Comparison of ENCODE assay signal across 11 cellular contexts in genomic region chr11:2976289-2977063, GRCh38. TPM values are rescaled to one million over a fixed set of nuclear protein-coding genes. Genes with fewer than 3 reads are reported as not detected.
A peak's percentile ranks its signal among the peaks of the same experiment; 100 is the strongest.
DNase-seq lines count a peak whose midpoint lies in the region; ATAC-seq and TF ChIP-seq lines count a peak whose summit lies in the region.
"Had no signal": no experiment of that assay in that cellular context is flagged by ENCODE, and none has a peak within 500 bp of the region (broad histone marks: within the 10 kb centered on the region; RNA-seq: fewer than 3 reads in every experiment).

No MANE protein-coding gene starts in this region.

- DNase-seq in Right ventricle myocardium superior (no peak), right cardiac atrium (no peak), T-cell (no peak), endothelial cell (ENCODE audit: low spot score) (no peak), testis (peak; percentile 8), mucosa of gallbladder (ENCODE audit: low spot score) (no peak), T1000 (lab: John Stamatoyannopoulos, UW) (no peak)
- DNase-seq: NCI-H226, retina had no signal

- TF ChIP-seq CTCF in endothelial cell (IDR thresholded peaks at IDR 0.05; ENCODE audit: unreplicated experiment) (no peak), testis (IDR thresholded peaks at IDR 0.05) (no peak)

- intact Hi-C loops in Right ventricle myocardium superior (cut with DNase I): loop anchor here (5.0 kb wide), 1 partner anchor 529 kb away; the partner anchor contains the start of gene KCNQ1
- intact Hi-C loops in right cardiac atrium (cut with DNase I): no loop called here
- intact Hi-C loops in testis (cut with DNase I; ENCODE audit: low total_unique reads): no loop called here

- H3K27ac Mint-ChIP-seq in T-cell (peak overlapping the region; percentile 7 to 36), endothelial cell (ENCODE audit: unreplicated experiment) (no peak overlapping the region)

- ATAC-seq in Right ventricle myocardium superior (ENCODE audit: poor library complexity) (peak; percentile 18), right cardiac atrium (no peak), T-cell (replicated peaks in 1 of 4) (no peak)

- H3K4me1 Mint-ChIP-seq in T-cell (peaks cover 36 to 66% (median 43%) of the 10 kb centered on the region in 3 donors), endothelial cell (ENCODE audit: unreplicated experiment) (no peaks in the 10 kb centered on the region)
- H3K4me1 Mint-ChIP-seq: neural crest cell had no signal

- no peaks in the 10 kb centered on the region for H3K9me3 Mint-ChIP-seq in T-cell
- no peaks in the 10 kb centered on the region for H3K9me3 Mint-ChIP-seq in endothelial cell (ENCODE audit: unreplicated experiment)
- H3K9me3 Mint-ChIP-seq: neural crest cell had no signal

- no peaks in the 10 kb centered on the region for H3K27me3 ChIP-seq in right cardiac atrium (ENCODE audit: control insufficient read depth, insufficient read depth)
- no peaks in the 10 kb centered on the region for H3K27me3 ChIP-seq in testis
- H3K27me3 ChIP-seq: heart left ventricle had no signal

- H3K27ac ChIP-seq in right cardiac atrium (ENCODE audit: low read length): no peak overlapping the region
- no peak overlapping the region for H3K27ac ChIP-seq in testis
- H3K27ac ChIP-seq: heart left ventricle had no signal

- POLR2A ChIA-PET in T-cell (lab: Charles Lee): interaction anchor here in 1 of 2 donors (0.6 kb wide), 1 partner anchor 19 kb away, joined by 3 read pairs; no protein-coding TSS in a partner anchor

- H3K4me1 ChIP-seq in right cardiac atrium (ENCODE audit: control insufficient read depth, insufficient read depth, low read length) (peaks cover 4% of the 10 kb centered on the region), testis (no peaks in the 10 kb centered on the region)

- no peaks in the 10 kb centered on the region for H3K36me3 ChIP-seq in testis (ENCODE audit: low read depth, missing control alignments)

- H3K27me3 Mint-ChIP-seq in T-cell (no peaks in the 10 kb centered on the region), endothelial cell (ENCODE audit: unreplicated experiment) (peaks cover 3% of the 10 kb centered on the region)

- CTCF ChIA-PET in T-cell (lab: Charles Lee): interaction anchor here in 1 of 2 donors (1.3 to 3.3 kb wide), 5 partner anchors 13 to 115 kb away, joined by 6 to 20 read pairs (median 8); no protein-coding TSS in a partner anchor

- peaks cover 47% of the 10 kb centered on the region for H3K36me3 Mint-ChIP-seq in T-cell
- H3K36me3 Mint-ChIP-seq in endothelial cell (ENCODE audit: low read depth, unreplicated experiment): peaks cover 34% of the 10 kb centered on the region

- 75% methylated on average over 6 of the region's 6 CpGs for WGBS in right cardiac atrium
- WGBS in testis, 2 donors: 90% methylated on average over 6 of the region's 6 CpGs

- TF ChIP-seq POLR2A in testis (IDR thresholded peaks at IDR 0.05): no peak

- H3K9me3 ChIP-seq in right cardiac atrium (ENCODE audit: control insufficient read depth, low read length) (no peaks in the 10 kb centered on the region), testis (no peaks in the 10 kb centered on the region)
- H3K9me3 ChIP-seq: heart left ventricle had no signal

- H3K4me3 Mint-ChIP-seq in T-cell (no peak overlapping the region), endothelial cell (ENCODE audit: unreplicated experiment) (peak overlapping the region; percentile 34)
- H3K4me3 Mint-ChIP-seq: neural crest cell had no signal

- H3K4me3 ChIP-seq in right cardiac atrium (ENCODE audit: low read length) (no peak overlapping the region), testis (no peak overlapping the region)
- H3K4me3 ChIP-seq: heart left ventricle had no signal

RNA-seq across cellular contexts. Expression of gene NAP1L4, which starts 15.7 kb away (rescaled TPM):
- 154 TPM for total RNA-seq in Right ventricle myocardium superior
- 100 to 1,000 TPM; 147 to 188 (median 159) TPM for total RNA-seq in right cardiac atrium
- polyA plus RNA-seq in right cardiac atrium: 132 TPM
- 100 to 1,000 TPM; 253 to 388 (median 299) TPM for total RNA-seq in T-cell
- total RNA-seq in endothelial cell (ENCODE audit: unreplicated experiment): 148 TPM
- total RNA-seq in testis: 100 to 1,000 TPM; 165 to 206 TPM
- polyA plus RNA-seq in testis (ENCODE audit: insufficient read depth, low read depth, low replicate concordance): 208 TPM
- total RNA-seq in mucosa of gallbladder: 135 TPM

RNA-seq across cellular contexts. Expression of gene PHLDA2, which starts 47.3 kb away (rescaled TPM):
- total RNA-seq in Right ventricle myocardium superior (1.1 TPM), right cardiac atrium (1 to 10 TPM in 1 of 4 donors, under 1 TPM in 2, not detected in 1; 0.57 to 2.1 (median 0.74) TPM), T-cell (1 to 10 TPM in 1 of 5 donors, under 1 TPM in 4; 0.65 to 1.3 (median 0.79) TPM), endothelial cell (ENCODE audit: unreplicated experiment) (8.1 TPM), testis (1 to 10 TPM; 2.2 to 4.0 TPM), mucosa of gallbladder (38.7 TPM)
- polyA plus RNA-seq in right cardiac atrium (2.0 TPM), testis (ENCODE audit: insufficient read depth, low read depth, low replicate concordance) (0.62 TPM)
